8 cellular contexts compared by ENCODE assay signal in the genomic region with DNA sequence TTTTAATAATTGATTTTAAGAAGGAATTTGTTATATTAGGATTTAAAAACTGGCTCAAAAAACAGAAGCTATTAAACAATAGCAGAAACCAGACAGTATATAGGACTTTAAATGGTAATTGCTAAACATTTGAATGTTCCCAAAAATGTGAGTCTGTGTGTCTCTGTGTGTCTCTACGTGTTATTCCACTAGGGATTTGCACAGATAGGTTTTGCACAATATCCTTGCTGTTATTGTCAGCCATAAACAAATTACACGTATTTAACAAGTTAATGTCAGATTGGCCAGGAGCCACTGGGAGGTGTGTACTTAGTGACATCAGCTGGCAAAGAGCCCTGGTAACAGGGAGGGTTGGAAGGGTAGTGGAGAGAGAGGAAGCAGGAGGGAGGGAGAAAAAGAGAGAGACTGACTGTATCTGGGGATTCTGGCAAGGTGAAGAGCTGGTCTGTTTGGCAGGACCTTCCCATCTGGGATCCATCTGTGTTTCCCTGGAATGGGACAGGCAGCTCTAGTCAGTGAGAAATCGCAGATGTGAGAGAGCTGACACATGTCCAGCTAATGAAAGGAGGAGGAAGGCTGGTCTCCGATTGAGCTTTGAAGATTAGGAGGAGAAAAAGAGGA.
DNase-seq lines count a peak whose midpoint lies in the region; ATAC-seq and TF ChIP-seq lines count a peak whose summit lies in the region.

No MANE protein-coding gene starts in this region.

- H3K4me3 Mint-ChIP-seq in MCF 10A (ENCODE audit: unreplicated experiment): peak overlapping the region; percentile 66

- POLR2A ChIA-PET in MCF 10A (lab: Yijun Ruan, JAX): interaction anchor here (0.7 to 2.5 kb wide), 21 partner anchors 8 to 550 kb away, joined by 3 to 22 read pairs (median 5); a partner anchor contains a TSS

- H3K36me3 Mint-ChIP-seq in MCF 10A (ENCODE audit: insufficient read depth, unreplicated experiment): peaks cover 17% of the 10 kb centered on the region

- ATAC-seq in GM19324 (IDR thresholded peaks at IDR 0.05; ENCODE audit: low FRiP score, unreplicated experiment): no peak
- ATAC-seq in HG03139 (IDR thresholded peaks at IDR 0.05; ENCODE audit: unreplicated experiment): no peak

- peak overlapping the region; percentile 65 for H3K27ac Mint-ChIP-seq in MCF 10A (ENCODE audit: low read depth, unreplicated experiment)

- peak; percentile 89 for DNase-seq in GM03348 (ENCODE audit: low spot score)
- DNase-seq in NCI-H345 (lab: John Stamatoyannopoulos, UW): peak; percentile 99
- peak; percentile 95 for DNase-seq in MCF 10A (ENCODE audit: unreplicated experiment)
- DNase-seq in islet precursor cell: peak; percentile 82
- no peak for DNase-seq in GM19238 (ENCODE audit: insufficient read length, low spot score)

- CTCF ChIA-PET in MCF 10A (lab: Yijun Ruan, JAX): interaction anchor here (0.5 to 1.4 kb wide), 5 partner anchors 10 to 160 kb away, joined by 3 to 8 read pairs (median 3); a partner anchor contains a TSS

- H3K4me1 ChIP-seq in stomach smooth muscle (ENCODE audit: control insufficient read depth, insufficient read depth, low read length): peaks cover 11% of the 10 kb centered on the region

- H3K4me3 ChIP-seq in stomach smooth muscle (ENCODE audit: low read length in 2 of 2): peak overlapping the region; percentile 41 to 47

- peaks cover 8% of the 10 kb centered on the region for H3K4me1 Mint-ChIP-seq in MCF 10A (ENCODE audit: insufficient read depth, unreplicated experiment)

- no peaks in the 10 kb centered on the region for H3K27me3 Mint-ChIP-seq in MCF 10A (ENCODE audit: insufficient read depth, unreplicated experiment)

- peak overlapping the region; percentile 18 for H3K27ac ChIP-seq in stomach smooth muscle (ENCODE audit: low read length)

- intact Hi-C loops in MCF 10A (cut with micrococcal nuclease): no loop called here

- H3K27me3 ChIP-seq in stomach smooth muscle (ENCODE audit: control insufficient read depth in 1 of 2, insufficient read depth in 2 of 2, low read length in 2 of 2): no peaks in the 10 kb centered on the region

- H3K36me3 ChIP-seq in stomach smooth muscle (ENCODE audit: control insufficient read depth in 2 of 2, insufficient read depth in 2 of 2, low read length in 2 of 2): no peaks in the 10 kb centered on the region

- no peaks in the 10 kb centered on the region for H3K9me3 Mint-ChIP-seq in MCF 10A (ENCODE audit: unreplicated experiment)

- no TSS peak for BruUV-seq in MCF 10A (replicated peaks; lab: Mats Ljungman, UMichigan)

- no peak for TF ChIP-seq CTCF in MCF 10A (IDR thresholded peaks at IDR 0.05; ENCODE audit: unreplicated experiment)

- no peaks in the 10 kb centered on the region for H3K9me3 ChIP-seq in stomach smooth muscle (ENCODE audit: control insufficient read depth in 2 of 2, low read length in 2 of 2)

- H3K9ac ChIP-seq in stomach smooth muscle (ENCODE audit: low read length in 2 of 2): peak overlapping the region in 1 of 2 donors; percentile 36
